ENCODE assay signal across 36 cellular contexts in genomic region chr3:26964313-26964712, GRCh38.
"Had no signal": no experiment of that assay in that cellular context is flagged by ENCODE, and none has a peak within 500 bp of the region (broad histone marks: within the 10 kb centered on the region; RNA-seq: fewer than 3 reads in every experiment).

No MANE protein-coding gene starts in this region.

- FAIRE-seq: astrocyte, TTC549 had no signal

- H3K4me3 ChIP-seq: adrenal gland, body of pancreas, breast epithelium had no signal

- H3K27ac ChIP-seq: adrenal gland, body of pancreas, brain microvascular endothelial cell, breast epithelium, VCaP had no signal

- H3K4me1 ChIP-seq: adrenal gland, body of pancreas, breast epithelium had no signal

- H3K9me3 Mint-ChIP-seq: activated T-cell treated with anti-CD3 and anti-CD28 coated beads, Interleukin-2, amount 50 U/mL, for 4 hours; T-helper 2 cell treated with Interferon-gamma antibody and Interleukin-4, amounts not matched to agents 5 μg/mL and 100 μg/mL, for 36 hours had no signal

- H3K27ac Mint-ChIP-seq: activated B cell treated with CpG ODN at 0.5 μM for 24 hours; activated CD4-positive, alpha-beta memory T cell treated with anti-CD3 and anti-CD28 coated beads for 36 hours; activated CD4-positive, alpha-beta T cell treated with anti-CD3 and anti-CD28 coated beads, Interleukin-2, amount 10 ng/mL, durations not matched to agents 24 days and 14 days; activated CD8-positive, alpha-beta T cell treated with anti-CD3 and anti-CD28 coated beads for 36 hours; activated naive CD4-positive, alpha-beta T cell treated with anti-CD3 and anti-CD28 coated beads for 36 hours; activated naive CD4-positive, alpha-beta T cell treated with anti-CD3 and anti-CD28 coated beads, Interleukin-2, amount 50 U/mL, for 72 hours; activated naive CD8-positive, alpha-beta T cell treated with anti-CD3 and anti-CD28 coated beads for 36 hours; activated T-cell treated with anti-CD3 and anti-CD28 coated beads, Interleukin-2, amount 50 U/mL, for 72 hours; activated T-helper 1 cell treated with anti-CD3 and anti-CD28 coated beads, Interleukin-12 subunit alpha, Interleukin-12 subunit beta, Interleukin-2, Interleukin-4 antibody, amounts not matched to agents 30 ng/mL and 10 ng/mL and 1 ng/mL, durations not matched to agents 14 hours and 24 hours and 36 hours; activated T-helper 17 cell treated with anti-CD3 and anti-CD28 coated beads, Interleukin-2, amount 50 U/mL, for 72 hours; T-helper 1 cell treated with Interleukin-12 subunit alpha and Interleukin-12 subunit beta and Interleukin-4 antibody, amounts not matched to agents 30 μg/mL and 1 μg/mL, for 36 hours; T-helper 2 cell treated with Interferon-gamma antibody and Interleukin-4, amounts not matched to agents 5 μg/mL and 100 μg/mL, for 36 hours had no signal

- DNase-seq: activated B cell treated with CpG ODN at 0.5 μM for 24 hours; activated CD4-positive, alpha-beta memory T cell treated with anti-CD3 and anti-CD28 coated beads for 36 hours; activated CD4-positive, alpha-beta T cell treated with anti-CD3 and anti-CD28 coated beads for 4 hours; activated CD4-positive, alpha-beta T cell treated with anti-CD3 and anti-CD28 coated beads, Interleukin-2, amount 10 ng/mL, durations not matched to agents 24 days and 14 days; activated CD4-positive, alpha-beta T cell treated with anti-CD3 and anti-CD28 coated beads, Interleukin-2, amount 50 U/mL, for 1 hour; activated CD4-positive, alpha-beta T cell treated with anti-CD3 and anti-CD28 coated beads, Interleukin-2, amount 50 U/mL, for 4 hours; activated CD4-positive, CD25-positive, alpha-beta regulatory T cell treated with anti-CD3 and anti-CD28 coated beads, Interleukin-2, amount 50 U/mL, for 72 hours; activated CD8-positive, alpha-beta memory T cell treated with anti-CD3 and anti-CD28 coated beads, Interleukin-2, amount 50 U/mL, for 4 hours; activated CD8-positive, alpha-beta T cell treated with anti-CD3 and anti-CD28 coated beads for 36 hours; activated effector memory CD4-positive, alpha-beta T cell treated with anti-CD3 and anti-CD28 coated beads, Interleukin-2, amount 50 U/mL, for 16 hours; activated gamma-delta T cell treated with Interleukin-2 at 50 U/mL for 16 hours; activated naive CD4-positive, alpha-beta T cell; activated naive CD4-positive, alpha-beta T cell treated with anti-CD3 and anti-CD28 coated beads for 36 hours; activated naive CD4-positive, alpha-beta T cell treated with anti-CD3 and anti-CD28 coated beads, Interleukin-2, amount 50 U/mL, for 16 hours; activated naive CD8-positive, alpha-beta T cell treated with anti-CD3 and anti-CD28 coated beads for 36 hours; activated T-cell treated with anti-CD3 and anti-CD28 coated beads for 4 hours; activated T-cell treated with anti-CD3 and anti-CD28 coated beads, Interleukin-2, amount 50 U/mL, for 1 hour; activated T-cell treated with anti-CD3 and anti-CD28 coated beads, Interleukin-2, amount 50 U/mL, for 4 hours; activated T-cell treated with anti-CD3 and anti-CD28 coated beads, Interleukin-2, amount 50 U/mL, for 72 hours; adrenal gland; amniotic stem cell; aorta; body of pancreas; brain microvascular endothelial cell; central memory CD4-positive, alpha-beta T cell; T-helper 2 cell; T-helper 9 cell had no signal

- H3K36me3 ChIP-seq: adrenal gland, brain microvascular endothelial cell, breast epithelium had no signal

- H3K36me3 Mint-ChIP-seq: activated CD4-positive, alpha-beta memory T cell treated with anti-CD3 and anti-CD28 coated beads for 36 hours; activated naive CD4-positive, alpha-beta T cell treated with anti-CD3 and anti-CD28 coated beads, Interleukin-2, amount 50 U/mL, for 72 hours; activated naive CD8-positive, alpha-beta T cell treated with anti-CD3 and anti-CD28 coated beads for 36 hours had no signal

- H3K4me3 Mint-ChIP-seq: activated B cell treated with CpG ODN at 0.5 μM for 24 hours; activated CD4-positive, alpha-beta memory T cell treated with anti-CD3 and anti-CD28 coated beads for 36 hours; activated CD4-positive, alpha-beta T cell treated with anti-CD3 and anti-CD28 coated beads, Interleukin-2, amount 10 ng/mL, durations not matched to agents 24 days and 14 days; activated CD8-positive, alpha-beta T cell treated with anti-CD3 and anti-CD28 coated beads for 36 hours; activated naive CD4-positive, alpha-beta T cell treated with anti-CD3 and anti-CD28 coated beads for 36 hours; activated naive CD8-positive, alpha-beta T cell treated with anti-CD3 and anti-CD28 coated beads for 36 hours; activated T-cell treated with anti-CD3 and anti-CD28 coated beads, Interleukin-2, amount 50 U/mL, for 4 hours; activated T-cell treated with anti-CD3 and anti-CD28 coated beads, Interleukin-2, amount 50 U/mL, for 72 hours; activated T-helper 1 cell treated with anti-CD3 and anti-CD28 coated beads, Interleukin-12 subunit alpha, Interleukin-12 subunit beta, Interleukin-2, Interleukin-4 antibody, amounts not matched to agents 30 ng/mL and 10 ng/mL and 1 ng/mL, durations not matched to agents 14 hours and 24 hours and 36 hours; activated T-helper 17 cell treated with anti-CD3 and anti-CD28 coated beads, Interleukin-2, amount 50 U/mL, for 72 hours; T-helper 1 cell treated with Interleukin-12 subunit alpha and Interleukin-12 subunit beta and Interleukin-4 antibody, amounts not matched to agents 30 μg/mL and 1 μg/mL, for 36 hours; T-helper 2 cell treated with Interferon-gamma antibody and Interleukin-4, amounts not matched to agents 5 μg/mL and 100 μg/mL, for 36 hours had no signal

- ATAC-seq: activated CD8-positive, alpha-beta T cell treated with anti-CD3 and anti-CD28 coated beads for 36 hours; activated naive CD4-positive, alpha-beta T cell treated with anti-CD3 and anti-CD28 coated beads, Interleukin-2, amount 50 U/mL, for 72 hours; activated T-cell treated with anti-CD3 and anti-CD28 coated beads, Interleukin-2, amount 50 U/mL, for 4 hours; activated T-cell treated with anti-CD3 and anti-CD28 coated beads, Interleukin-2, amount 50 U/mL, for 72 hours; activated T-helper 17 cell treated with anti-CD3 and anti-CD28 coated beads, Interleukin-2, amount 50 U/mL, for 72 hours; body of pancreas had no signal

- H3K4me1 Mint-ChIP-seq: activated B cell treated with CpG ODN at 0.5 μM for 24 hours; activated CD4-positive, alpha-beta T cell treated with anti-CD3 and anti-CD28 coated beads, Interleukin-2, amount 10 ng/mL, durations not matched to agents 24 days and 14 days; activated naive CD8-positive, alpha-beta T cell treated with anti-CD3 and anti-CD28 coated beads for 36 hours; activated T-helper 17 cell treated with anti-CD3 and anti-CD28 coated beads, Interleukin-2, amount 50 U/mL, for 72 hours had no signal

- H3K27me3 ChIP-seq: adrenal gland, body of pancreas, brain microvascular endothelial cell, breast epithelium had no signal

- H3K9me3 ChIP-seq: adrenal gland, breast epithelium had no signal

- H3K27me3 Mint-ChIP-seq: activated B cell treated with CpG ODN at 0.5 μM for 24 hours; activated CD4-positive, alpha-beta memory T cell treated with anti-CD3 and anti-CD28 coated beads for 36 hours; activated CD4-positive, alpha-beta T cell treated with anti-CD3 and anti-CD28 coated beads, Interleukin-2, amount 10 ng/mL, durations not matched to agents 24 days and 14 days; activated CD8-positive, alpha-beta T cell treated with anti-CD3 and anti-CD28 coated beads for 36 hours; activated T-helper 17 cell treated with anti-CD3 and anti-CD28 coated beads, Interleukin-2, amount 50 U/mL, for 72 hours had no signal
